In genomic region chr6:131849799-131850198, GRCh38 we compare ENCODE assay signal across 2 cellular contexts.
TF ChIP-seq lines count a peak whose summit lies in the region.

No MANE protein-coding gene starts in this region.

TF ChIP-seq in liver, 16 proteins besides CTCF, POLR2A, EP300 and RAD21:
- TF ChIP-seq, protein P1, sequence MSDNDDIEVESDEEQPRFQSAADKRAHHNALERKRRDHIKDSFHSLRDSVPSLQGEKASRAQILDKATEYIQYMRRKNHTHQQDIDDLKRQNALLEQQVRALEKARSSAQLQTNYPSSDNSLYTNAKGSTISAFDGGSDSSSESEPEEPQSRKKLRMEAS (IDR thresholded peaks at IDR 0.05) = no peak
- TF ChIP-seq YY1 (IDR thresholded peaks at IDR 0.05) = no peak
- no peak for TF ChIP-seq HNF4G (IDR thresholded peaks at IDR 0.05)
- TF ChIP-seq, protein P2, sequence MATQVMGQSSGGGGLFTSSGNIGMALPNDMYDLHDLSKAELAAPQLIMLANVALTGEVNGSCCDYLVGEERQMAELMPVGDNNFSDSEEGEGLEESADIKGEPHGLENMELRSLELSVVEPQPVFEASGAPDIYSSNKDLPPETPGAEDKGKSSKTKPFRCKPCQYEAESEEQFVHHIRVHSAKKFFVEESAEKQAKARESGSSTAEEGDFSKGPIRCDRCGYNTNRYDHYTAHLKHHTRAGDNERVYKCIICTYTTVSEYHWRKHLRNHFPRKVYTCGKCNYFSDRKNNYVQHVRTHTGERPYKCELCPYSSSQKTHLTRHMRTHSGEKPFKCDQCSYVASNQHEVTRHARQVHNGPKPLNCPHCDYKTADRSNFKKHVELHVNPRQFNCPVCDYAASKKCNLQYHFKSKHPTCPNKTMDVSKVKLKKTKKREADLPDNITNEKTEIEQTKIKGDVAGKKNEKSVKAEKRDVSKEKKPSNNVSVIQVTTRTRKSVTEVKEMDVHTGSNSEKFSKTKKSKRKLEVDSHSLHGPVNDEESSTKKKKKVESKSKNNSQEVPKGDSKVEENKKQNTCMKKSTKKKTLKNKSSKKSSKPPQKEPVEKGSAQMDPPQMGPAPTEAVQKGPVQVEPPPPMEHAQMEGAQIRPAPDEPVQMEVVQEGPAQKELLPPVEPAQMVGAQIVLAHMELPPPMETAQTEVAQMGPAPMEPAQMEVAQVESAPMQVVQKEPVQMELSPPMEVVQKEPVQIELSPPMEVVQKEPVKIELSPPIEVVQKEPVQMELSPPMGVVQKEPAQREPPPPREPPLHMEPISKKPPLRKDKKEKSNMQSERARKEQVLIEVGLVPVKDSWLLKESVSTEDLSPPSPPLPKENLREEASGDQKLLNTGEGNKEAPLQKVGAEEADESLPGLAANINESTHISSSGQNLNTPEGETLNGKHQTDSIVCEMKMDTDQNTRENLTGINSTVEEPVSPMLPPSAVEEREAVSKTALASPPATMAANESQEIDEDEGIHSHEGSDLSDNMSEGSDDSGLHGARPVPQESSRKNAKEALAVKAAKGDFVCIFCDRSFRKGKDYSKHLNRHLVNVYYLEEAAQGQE (IDR thresholded peaks at IDR 0.05) = peak; percentile 66
- no peak for TF ChIP-seq EGR1 (IDR thresholded peaks at IDR 0.05; ENCODE audit: low read depth in 2 of 2)
- no peak for TF ChIP-seq GABPA (IDR thresholded peaks at IDR 0.05 in 1 of 2, conservative IDR thresholded peaks at IDR 0.05 in 1 of 2)
- no peak for TF ChIP-seq ATF3 (IDR thresholded peaks at IDR 0.05)
- TF ChIP-seq, protein P3, sequence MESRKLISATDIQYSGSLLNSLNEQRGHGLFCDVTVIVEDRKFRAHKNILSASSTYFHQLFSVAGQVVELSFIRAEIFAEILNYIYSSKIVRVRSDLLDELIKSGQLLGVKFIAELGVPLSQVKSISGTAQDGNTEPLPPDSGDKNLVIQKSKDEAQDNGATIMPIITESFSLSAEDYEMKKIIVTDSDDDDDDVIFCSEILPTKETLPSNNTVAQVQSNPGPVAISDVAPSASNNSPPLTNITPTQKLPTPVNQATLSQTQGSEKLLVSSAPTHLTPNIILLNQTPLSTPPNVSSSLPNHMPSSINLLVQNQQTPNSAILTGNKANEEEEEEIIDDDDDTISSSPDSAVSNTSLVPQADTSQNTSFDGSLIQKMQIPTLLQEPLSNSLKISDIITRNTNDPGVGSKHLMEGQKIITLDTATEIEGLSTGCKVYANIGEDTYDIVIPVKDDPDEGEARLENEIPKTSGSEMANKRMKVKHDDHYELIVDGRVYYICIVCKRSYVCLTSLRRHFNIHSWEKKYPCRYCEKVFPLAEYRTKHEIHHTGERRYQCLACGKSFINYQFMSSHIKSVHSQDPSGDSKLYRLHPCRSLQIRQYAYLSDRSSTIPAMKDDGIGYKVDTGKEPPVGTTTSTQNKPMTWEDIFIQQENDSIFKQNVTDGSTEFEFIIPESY (IDR thresholded peaks at IDR 0.05) = peak; percentile 43
- peak; percentile 20 for TF ChIP-seq FOXA1 (IDR thresholded peaks at IDR 0.05)
- TF ChIP-seq SP1 (IDR thresholded peaks at IDR 0.05) = no peak
- TF ChIP-seq RXRA (IDR thresholded peaks at IDR 0.05) = peak in 1 of 2 donors; percentile 39
- peak; percentile 73 for TF ChIP-seq FOXA2 (IDR thresholded peaks at IDR 0.05)
- TF ChIP-seq JUND (IDR thresholded peaks at IDR 0.05) = no peak
- no peak for TF ChIP-seq TAF1 (conservative IDR thresholded peaks at IDR 0.05)
- no peak for TF ChIP-seq NR2F2 (IDR thresholded peaks at IDR 0.05)
- peak in 1 of 2 donors; percentile 65 for TF ChIP-seq HNF4A (conservative IDR thresholded peaks at IDR 0.05)

TF ChIP-seq in HepG2, 621 proteins besides CTCF, POLR2A, EP300 and RAD21:
- no peak for TF ChIP-seq ATF4 (CRISPR knock-in tag; IDR thresholded peaks at IDR 0.05)
TF ChIP-seq in HepG2: peak in this region for 0.
